ENCODE assay signal across 21 cellular contexts in the genomic region with DNA sequence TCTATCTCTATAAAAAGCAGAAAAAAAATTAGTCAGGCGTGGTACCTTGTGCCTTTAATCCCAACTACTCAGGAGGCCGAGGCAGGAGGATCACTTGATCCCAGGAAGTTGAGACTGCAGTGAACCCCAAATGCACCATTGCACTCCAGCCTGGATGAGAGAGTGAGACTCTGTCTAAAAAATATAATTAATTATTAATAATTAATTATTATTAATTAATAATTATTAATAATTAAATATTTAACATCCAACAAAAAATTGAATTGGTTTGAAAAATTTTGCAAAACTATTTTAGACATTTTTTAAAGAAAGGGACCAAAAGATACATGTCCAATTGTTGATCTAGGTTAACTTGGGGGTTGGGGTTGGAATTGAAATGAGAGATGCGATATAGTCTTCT. TPM values are rescaled to one million over a fixed set of nuclear protein-coding genes. Genes with fewer than 3 reads are reported as not detected.
DNase-seq lines count a peak whose midpoint lies in the region; ATAC-seq, FAIRE-seq and TF ChIP-seq lines count a peak whose summit lies in the region.
"Had no signal": no experiment of that assay in that cellular context is flagged by ENCODE, and none has a peak within 500 bp of the region (broad histone marks: within the 10 kb centered on the region; RNA-seq: fewer than 3 reads in every experiment).

No MANE protein-coding gene starts in this region.

- no TSS peak for BruUV-seq in K562 (replicated peaks; lab: Mats Ljungman, UMichigan)

- in situ Hi-C loops in K562 (cut with MboI): no loop called here

- no peak overlapping the region for H3K9ac ChIP-seq in K562 (ENCODE audit: insufficient read depth in 1 of 2, low read depth in 2 of 2, low read length in 2 of 2)

- peak; percentile 90 for FAIRE-seq in RCC 7860 (lab: Jason Lieb, UNC)
- FAIRE-seq in K562 (lab: Jason Lieb, UNC): no peak
- no peak for FAIRE-seq in GM19239 (lab: Jason Lieb, UNC)
- FAIRE-seq: GM12892, H54, HepG2 had no signal

- CTCF ChIA-PET in K562 (lab: Yijun Ruan, JAX; ENCODE audit: low intra/inter-chr PET ratio): no interaction called here

- no peak for ATAC-seq in K562
- ATAC-seq in psoas muscle: no peak
- no peak for ATAC-seq in stimulated activated memory B cell treated with anti-CD40 and anti-IgM and Interleukin-4, amounts not matched to agents 10 μg/mL and 1 μg/mL and 100 μg/mL, for 72 hours
- ATAC-seq: GM23338, HepG2 had no signal

- no peak for TF ChIP-seq CTCF in K562 (IDR thresholded peaks at IDR 0.05 in 2 of 3, conservative IDR thresholded peaks at IDR 0.05 in 1 of 3; ENCODE audit: insufficient read depth in 2 of 3, low read depth in 1 of 3, low read length in 3 of 3)
- no peak for TF ChIP-seq CTCF in psoas muscle (IDR thresholded peaks at IDR 0.05)

- H3K27me3 Mint-ChIP-seq in stimulated activated memory B cell treated with anti-CD40 and anti-IgM and Interleukin-4, amounts not matched to agents 10 μg/mL and 1 μg/mL and 100 μg/mL, for 72 hours: no peaks in the 10 kb centered on the region
- H3K27me3 Mint-ChIP-seq: CD4-positive, alpha-beta T cell had no signal

- TF ChIP-seq EP300 in K562 (IDR thresholded peaks at IDR 0.05; ENCODE audit: low read length): no peak

- 18% methylated on average over 2 of the region's 3 CpGs for WGBS in K562 (ENCODE audit: insufficient coverage, low coverage, missing lambda C conversion rate)
- 50 to 73% (median 67%) methylated on average over 3 of the region's 3 CpGs for WGBS in psoas muscle, 3 donors

- no peaks in the 10 kb centered on the region for H3K9me3 Mint-ChIP-seq in stimulated activated memory B cell treated with anti-CD40 and anti-IgM and Interleukin-4, amounts not matched to agents 10 μg/mL and 1 μg/mL and 100 μg/mL, for 72 hours
- H3K9me3 Mint-ChIP-seq: CD4-positive, alpha-beta T cell; GM23338; IgD-negative memory B cell had no signal

- H2AFZ ChIP-seq in K562 (ENCODE audit: low read depth, low read length): no peak overlapping the region

- H3K4me1 Mint-ChIP-seq in stimulated activated memory B cell treated with anti-CD40 and anti-IgM and Interleukin-4, amounts not matched to agents 10 μg/mL and 1 μg/mL and 100 μg/mL, for 72 hours: no peaks in the 10 kb centered on the region
- H3K4me1 Mint-ChIP-seq: GM23338, IgD-negative memory B cell had no signal

- no peak overlapping the region for H3K4me2 ChIP-seq in K562 (ENCODE audit: insufficient read depth, low read length)
- H3K4me2 ChIP-seq: GM23338 had no signal

- POLR2A ChIA-PET in K562 (lab: Yijun Ruan, JAX): no interaction called here

- H3K27ac ChIP-seq in K562 (ENCODE audit: extremely low read depth, low read depth, low read length): no peak overlapping the region
- H3K27ac ChIP-seq in psoas muscle: peak overlapping the region; percentile 87
- H3K27ac ChIP-seq: C4-2B had no signal

- DNase-seq in RCC 7860 (ENCODE audit: low spot score) (no peak), K562 (ENCODE audit: extremely low read depth in 1 of 4, low spot score in 3 of 4) (no peak), psoas muscle (no peak), GM19239 (ENCODE audit: insufficient read length, low spot score) (no peak), NCI-H748 treated with DMSO at 0.1 percent for 48 hours (lab: John Stamatoyannopoulos, UW) (no peak)
- no peak for DNase-seq in stimulated activated naive CD4-positive, alpha-beta T cell treated with Interleukin-2 at 50 U/mL for 16 hours (lab: John Stamatoyannopoulos, UW)
- DNase-seq: ACHN; CD4-positive, alpha-beta T cell; DMS153; DMS79; GDM1; HCEC 1CT; KG1 had no signal

- H3K4me3 ChIP-seq in K562 (no peak overlapping the region), psoas muscle (peak overlapping the region; percentile 28)
- H3K4me3 ChIP-seq: GM23338 had no signal

- H4K20me1 ChIP-seq in K562 (replicated peaks; ENCODE audit: control insufficient read depth, insufficient read depth, low read length): no peaks in the 10 kb centered on the region

- no peaks in the 10 kb centered on the region for H3K79me2 ChIP-seq in K562 (ENCODE audit: control insufficient read depth, insufficient read depth, low read length)

- no peak for TF ChIP-seq RAD21 in K562 (CRISPR knock-in tag; conservative IDR thresholded peaks at IDR 0.05 in 1 of 2, IDR thresholded peaks at IDR 0.05 in 1 of 2)

- intact Hi-C loops in K562 (cut with micrococcal nuclease) (no loop called here), psoas muscle (cut with DNase I) (no loop called here)

- no peaks in the 10 kb centered on the region for H3K4me1 ChIP-seq in K562 (replicated peaks in 1 of 2; ENCODE audit: control insufficient read depth in 2 of 2, insufficient read depth in 2 of 2, low read length in 2 of 2)
- H3K4me1 ChIP-seq in psoas muscle: peaks cover 15% of the 10 kb centered on the region

- no peaks in the 10 kb centered on the region for H3K9me1 ChIP-seq in K562 (ENCODE audit: control insufficient read depth, insufficient read depth, low read length)

- H3K36me3 ChIP-seq in K562 (ENCODE audit: control insufficient read depth, insufficient read depth, low read length): no peaks in the 10 kb centered on the region
- H3K36me3 ChIP-seq in psoas muscle (ENCODE audit: insufficient read depth in 1 of 2, low read depth in 1 of 2): no peaks in the 10 kb centered on the region

- no peak overlapping the region for H3K27ac Mint-ChIP-seq in stimulated activated memory B cell treated with anti-CD40 and anti-IgM and Interleukin-4, amounts not matched to agents 10 μg/mL and 1 μg/mL and 100 μg/mL, for 72 hours
- H3K27ac Mint-ChIP-seq: GM23338, IgD-negative memory B cell had no signal

- TF ChIP-seq POLR2A in K562 (conservative IDR thresholded peaks at IDR 0.05): no peak

- H3K36me3 Mint-ChIP-seq in stimulated activated memory B cell treated with anti-CD40 and anti-IgM and Interleukin-4, amounts not matched to agents 10 μg/mL and 1 μg/mL and 100 μg/mL, for 72 hours: no peaks in the 10 kb centered on the region
- H3K36me3 Mint-ChIP-seq: IgD-negative memory B cell had no signal

- H3K27me3 ChIP-seq in K562 (ENCODE audit: control insufficient read depth in 2 of 2, insufficient read depth in 2 of 2, low read length in 2 of 2) (peaks cover 0 to 1% of the 10 kb centered on the region in 2 experiments; a peak in 2 of 5 replicates), psoas muscle (ENCODE audit: insufficient read depth in 3 of 3, low read length in 2 of 3) (no peaks in the 10 kb centered on the region)

- no peak overlapping the region for H3K4me3 Mint-ChIP-seq in stimulated activated memory B cell treated with anti-CD40 and anti-IgM and Interleukin-4, amounts not matched to agents 10 μg/mL and 1 μg/mL and 100 μg/mL, for 72 hours
- H3K4me3 Mint-ChIP-seq: CD4-positive, alpha-beta T cell; GM23338; IgD-negative memory B cell had no signal

- no peaks in the 10 kb centered on the region for H3K9me3 ChIP-seq in K562 (replicated peaks; ENCODE audit: control insufficient read depth, insufficient read depth, low read depth, low read length)
- H3K9me3 ChIP-seq in psoas muscle: no peaks in the 10 kb centered on the region

TF ChIP-seq in K562, 482 proteins besides CTCF, POLR2A, EP300 and RAD21:
- TF ChIP-seq CXXC5 (CRISPR knock-in tag; IDR thresholded peaks at IDR 0.05) (no peak), DACH1 (IDR thresholded peaks at IDR 0.05; ENCODE audit: partially characterized antibody) (peak; percentile 24)

RNA-seq across cellular contexts. Expression of a gene that starts 51.0 kb away (rescaled TPM):
- 2.1 and 3.5 TPM in 2 replicates for total RNA-seq in K562 (2011; cell fraction: chromatin; rRNA removed; ENCODE audit: low replicate concordance)
- total RNA-seq in K562 (2011; cell fraction: nucleolus; rRNA removed): 2.7 and 3.3 TPM in 2 replicates
- 1.6 and 2.5 TPM in 2 replicates for total RNA-seq in K562 (2011; cell fraction: nucleoplasm; rRNA removed)
- total RNA-seq in K562 (2014; rRNA removed) (0.12 and 0.36 TPM in 2 replicates), K562 (2014; rRNA removed; fragmentation: Illumina TruSeq; extraction: Trizol) (0.38 and 0.44 TPM in 2 replicates), K562 (2015; rRNA removed; fragmentation: Illumina TruSeq; extraction: Trizol) (0.30 and 0.51 TPM in 2 replicates), K562 (2021) (0.07 and 0.35 TPM in 2 replicates), psoas muscle (100 to 1,000 TPM in 1 of 4 donors, 10 to 100 TPM in 1, 1 to 10 TPM in 2; 5.8 to 261 (median 34.6) TPM)
- polyA plus RNA-seq in K562 (2011; rRNA removed) (0.75 and 0.91 TPM in 2 replicates), K562 (2014; fragmentation: Illumina TruSeq; extraction: Trizol) (0.44 and 0.51 TPM in 2 replicates), K562 (2014; fragmentation: Nextera tagmentation; extraction: Ambion mirVana) (under 1 TPM in 1 of 2 experiments, not detected in 1; 0.31 TPM), K562 (2014; rRNA removed) (0.22 and 0.24 TPM in 2 replicates), psoas muscle (1 to 10 TPM; 1.9 to 5.4 (median 2.1) TPM)
- 0.12 and 0.49 TPM in 2 replicates for polyA plus RNA-seq in K562 (2011; cell fraction: cytosol; rRNA removed)
- polyA plus RNA-seq in K562 (2011; cell fraction: nucleus; rRNA removed): 1.7 and 2.6 TPM in 2 replicates
- polyA plus RNA-seq in K562 (2012): 0.17 and 0.26 TPM in 2 replicates
- 0.21 and 0.90 TPM in 2 replicates for polyA minus RNA-seq in K562 (2011; rRNA and poly(A)+ RNA removed)
- polyA minus RNA-seq in K562 (2011; cell fraction: cytosol; rRNA and poly(A)+ RNA removed): not detected in 2 replicates
- 0.78 and 1.3 TPM in 2 replicates for polyA minus RNA-seq in K562 (2011; cell fraction: nucleus; rRNA and poly(A)+ RNA removed)

RNA-seq across cellular contexts. Expression of a gene that starts 56.7 kb away (rescaled TPM):
- total RNA-seq in K562 (2011; cell fraction: chromatin; rRNA removed; ENCODE audit: low replicate concordance): not detected in 2 replicates
- total RNA-seq in K562 (2011; cell fraction: nucleolus; rRNA removed): not detected in 2 replicates
- not detected in 2 replicates for total RNA-seq in K562 (2011; cell fraction: nucleoplasm; rRNA removed)
- total RNA-seq in K562 (2014; rRNA removed) (not detected in 2 replicates), K562 (2014; rRNA removed; fragmentation: Illumina TruSeq; extraction: Trizol) (not detected in 2 replicates), K562 (2015; rRNA removed; fragmentation: Illumina TruSeq; extraction: Trizol) (not detected in 2 replicates), K562 (2021) (not detected in 2 replicates), psoas muscle (over 10,000 TPM in 1 of 4 donors, 1,000 to 10,000 TPM in 3; 1,903 to 20,190 (median 5,841) TPM)
- polyA plus RNA-seq in K562 (2011; rRNA removed) (not detected in 2 replicates), K562 (2014; fragmentation: Illumina TruSeq; extraction: Trizol) (not detected in 2 replicates), K562 (2014; fragmentation: Nextera tagmentation; extraction: Ambion mirVana) (not detected), K562 (2014; rRNA removed) (not detected in 2 replicates), psoas muscle (100 to 1,000 TPM; 263 to 809 (median 306) TPM)
- polyA plus RNA-seq in K562 (2011; cell fraction: cytosol; rRNA removed): not detected in 2 replicates
- polyA plus RNA-seq in K562 (2011; cell fraction: nucleus; rRNA removed): not detected in 2 replicates
- 0.08 TPM in 1 of 2 replicates, not detected in the other for polyA plus RNA-seq in K562 (2012)
- polyA minus RNA-seq in K562 (2011; rRNA and poly(A)+ RNA removed): not detected in 2 replicates
- not detected in 2 replicates for polyA minus RNA-seq in K562 (2011; cell fraction: cytosol; rRNA and poly(A)+ RNA removed)
- not detected in 2 replicates for polyA minus RNA-seq in K562 (2011; cell fraction: nucleus; rRNA and poly(A)+ RNA removed)
- total RNA-seq: CD4-positive, alpha-beta T cell; Daoy; HepG2 had no signal
- polyA plus RNA-seq: HepG2, IgD-negative memory B cell had no signal

Comparison
In these comparisons a context has a peak if more than half of its experiments do, and no peak if none do; other contexts are left out.
1. RNA of a gene that starts 56.7 kb away (total RNA-seq): 1,903 to 20,190 TPM in psoas muscle; not detected in K562; every median in the first group is over 1,000 times any median in the second.